10 cellular contexts compared by ENCODE assay signal in the genomic region with DNA sequence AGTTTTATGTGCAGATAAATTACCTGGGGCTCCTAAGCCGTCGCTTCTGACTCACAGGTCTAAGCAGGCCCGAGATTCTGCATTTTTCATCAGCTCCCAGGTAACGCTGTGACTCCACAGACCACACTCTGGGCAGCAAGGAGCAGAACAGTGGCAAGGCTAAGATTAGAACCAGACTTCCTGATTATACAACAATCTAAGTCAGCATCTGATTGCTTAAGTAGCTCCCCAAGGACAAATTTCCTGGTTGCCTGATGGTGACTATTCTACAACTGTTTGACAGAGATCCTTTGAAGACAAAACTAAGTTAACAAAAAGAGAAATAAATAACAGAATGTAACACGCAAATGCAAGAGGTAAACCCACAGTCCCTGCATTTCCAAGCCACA.
DNase-seq lines count a peak whose midpoint lies in the region; ATAC-seq lines count a peak whose summit lies in the region.
"Had no signal": no experiment of that assay in that cellular context is flagged by ENCODE, and none has a peak within 500 bp of the region (broad histone marks: within the 10 kb centered on the region; RNA-seq: fewer than 3 reads in every experiment).

No MANE protein-coding gene starts in this region.

- intact Hi-C loops in Right ventricle myocardium inferior (cut with DNase I) (no loop called here), cardiac septum (cut with DNase I) (no loop called here)

- DNase-seq in Right ventricle myocardium inferior (ENCODE audit: missing footprints) (no peak), cardiac septum (ENCODE audit: low spot score) (no peak), dermis blood vessel endothelial cell (peak; percentile 67), midbrain (lab: John Stamatoyannopoulos, UW) (peak; percentile 6), HuH-7.5 (ENCODE audit: low spot score) (no peak)
- DNase-seq: activated effector memory CD4-positive, alpha-beta T cell treated with anti-CD3 and anti-CD28 coated beads, Interleukin-2, amount 50 U/mL, for 16 hours; NCI-H524 had no signal

- ATAC-seq in Right ventricle myocardium inferior (peak; percentile 60), HG02938 (IDR thresholded peaks at IDR 0.05; ENCODE audit: unreplicated experiment) (no peak), HG02798 (IDR thresholded peaks at IDR 0.05; ENCODE audit: poor library complexity, unreplicated experiment) (no peak), GM21390 (IDR thresholded peaks at IDR 0.05; ENCODE audit: unreplicated experiment) (no peak)

Comparison
In these comparisons a context has a peak if more than half of its experiments do, and no peak if none do; other contexts are left out.
1. DNase-seq: peak in dermis blood vessel endothelial cell (single experiment) and midbrain (single experiment); none in Right ventricle myocardium inferior (single experiment), cardiac septum (single experiment) and HuH-7.5 (single experiment).